ENCODE assay signal across 1 cellular context in the genomic region with DNA sequence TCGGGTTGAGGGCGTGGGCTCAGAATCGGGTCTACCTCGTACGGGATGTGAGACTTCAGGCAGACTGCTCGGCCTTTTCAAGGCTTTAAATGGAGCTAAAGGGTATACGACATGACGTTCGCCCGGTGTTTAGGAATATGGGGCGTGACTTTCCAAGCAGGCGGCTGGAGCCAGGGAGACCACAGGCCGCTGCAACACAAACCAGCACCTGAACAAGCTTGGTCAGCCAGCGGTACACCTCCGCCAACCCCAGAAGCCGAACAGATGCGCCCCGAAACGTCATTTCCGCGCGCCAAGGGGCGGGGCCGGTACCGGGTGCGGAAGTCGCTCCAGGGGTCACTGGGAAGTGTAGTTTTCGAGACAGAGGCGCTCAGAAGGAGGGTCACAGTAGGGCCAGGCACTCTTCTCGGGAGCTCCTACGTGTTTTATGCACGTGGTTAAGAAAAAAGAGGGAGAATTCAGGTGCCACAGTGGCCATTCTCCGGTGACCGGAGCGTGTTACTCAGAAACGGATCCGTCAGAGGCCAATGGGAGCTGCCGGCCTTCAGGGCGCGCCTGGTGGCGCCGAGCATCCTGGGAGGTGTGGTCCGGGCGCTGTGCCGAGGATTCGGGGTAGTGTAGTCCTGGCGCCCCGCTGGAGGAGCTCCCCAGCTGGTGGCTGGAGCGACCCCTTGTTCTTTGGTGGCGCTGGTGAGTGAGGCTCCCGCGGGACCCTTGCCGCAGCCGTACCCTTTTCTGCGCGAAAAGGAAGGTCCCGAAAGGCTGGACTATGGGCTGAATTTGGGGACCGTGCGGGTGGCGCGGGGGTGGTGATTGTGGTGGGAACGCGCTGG.
TF ChIP-seq lines count a peak whose summit lies in the region.

A gene (plus strand): TSS at position 613 of the 833 bp plus-strand sequence. CDS start 17,160 bp downstream, outside the sequence.

TF ChIP-seq in HepG2, 621 proteins besides CTCF, POLR2A, EP300 and RAD21 (continued from another document and continues in another):
- TF ChIP-seq, protein P1, sequence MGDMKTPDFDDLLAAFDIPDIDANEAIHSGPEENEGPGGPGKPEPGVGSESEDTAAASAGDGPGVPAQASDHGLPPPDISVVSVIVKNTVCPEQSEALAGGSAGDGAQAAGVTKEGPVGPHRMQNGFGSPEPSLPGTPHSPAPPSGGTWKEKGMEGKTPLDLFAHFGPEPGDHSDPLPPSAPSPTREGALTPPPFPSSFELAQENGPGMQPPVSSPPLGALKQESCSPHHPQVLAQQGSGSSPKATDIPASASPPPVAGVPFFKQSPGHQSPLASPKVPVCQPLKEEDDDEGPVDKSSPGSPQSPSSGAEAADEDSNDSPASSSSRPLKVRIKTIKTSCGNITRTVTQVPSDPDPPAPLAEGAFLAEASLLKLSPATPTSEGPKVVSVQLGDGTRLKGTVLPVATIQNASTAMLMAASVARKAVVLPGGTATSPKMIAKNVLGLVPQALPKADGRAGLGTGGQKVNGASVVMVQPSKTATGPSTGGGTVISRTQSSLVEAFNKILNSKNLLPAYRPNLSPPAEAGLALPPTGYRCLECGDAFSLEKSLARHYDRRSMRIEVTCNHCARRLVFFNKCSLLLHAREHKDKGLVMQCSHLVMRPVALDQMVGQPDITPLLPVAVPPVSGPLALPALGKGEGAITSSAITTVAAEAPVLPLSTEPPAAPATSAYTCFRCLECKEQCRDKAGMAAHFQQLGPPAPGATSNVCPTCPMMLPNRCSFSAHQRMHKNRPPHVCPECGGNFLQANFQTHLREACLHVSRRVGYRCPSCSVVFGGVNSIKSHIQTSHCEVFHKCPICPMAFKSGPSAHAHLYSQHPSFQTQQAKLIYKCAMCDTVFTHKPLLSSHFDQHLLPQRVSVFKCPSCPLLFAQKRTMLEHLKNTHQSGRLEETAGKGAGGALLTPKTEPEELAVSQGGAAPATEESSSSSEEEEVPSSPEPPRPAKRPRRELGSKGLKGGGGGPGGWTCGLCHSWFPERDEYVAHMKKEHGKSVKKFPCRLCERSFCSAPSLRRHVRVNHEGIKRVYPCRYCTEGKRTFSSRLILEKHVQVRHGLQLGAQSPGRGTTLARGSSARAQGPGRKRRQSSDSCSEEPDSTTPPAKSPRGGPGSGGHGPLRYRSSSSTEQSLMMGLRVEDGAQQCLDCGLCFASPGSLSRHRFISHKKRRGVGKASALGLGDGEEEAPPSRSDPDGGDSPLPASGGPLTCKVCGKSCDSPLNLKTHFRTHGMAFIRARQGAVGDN (CRISPR knock-in tag; IDR thresholded peaks at IDR 0.05) = peak; percentile 92
- TF ChIP-seq ZNF382 (CRISPR knock-in tag; IDR thresholded peaks at IDR 0.05; ENCODE audit: borderline replicate concordance) = no peak
- TF ChIP-seq ZNF282 (IDR thresholded peaks at IDR 0.05; ENCODE audit: partially characterized antibody) = no peak
- TF ChIP-seq, protein P2, sequence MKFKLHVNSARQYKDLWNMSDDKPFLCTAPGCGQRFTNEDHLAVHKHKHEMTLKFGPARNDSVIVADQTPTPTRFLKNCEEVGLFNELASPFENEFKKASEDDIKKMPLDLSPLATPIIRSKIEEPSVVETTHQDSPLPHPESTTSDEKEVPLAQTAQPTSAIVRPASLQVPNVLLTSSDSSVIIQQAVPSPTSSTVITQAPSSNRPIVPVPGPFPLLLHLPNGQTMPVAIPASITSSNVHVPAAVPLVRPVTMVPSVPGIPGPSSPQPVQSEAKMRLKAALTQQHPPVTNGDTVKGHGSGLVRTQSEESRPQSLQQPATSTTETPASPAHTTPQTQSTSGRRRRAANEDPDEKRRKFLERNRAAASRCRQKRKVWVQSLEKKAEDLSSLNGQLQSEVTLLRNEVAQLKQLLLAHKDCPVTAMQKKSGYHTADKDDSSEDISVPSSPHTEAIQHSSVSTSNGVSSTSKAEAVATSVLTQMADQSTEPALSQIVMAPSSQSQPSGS (CRISPR knock-in tag; IDR thresholded peaks at IDR 0.05) = peak; percentile 75
- TF ChIP-seq ZNF788 (CRISPR knock-in tag; IDR thresholded peaks at IDR 0.05; ENCODE audit: borderline replicate concordance) = peak; percentile 88
- peak; percentile 94 for TF ChIP-seq PHF8 (CRISPR knock-in tag; IDR thresholded peaks at IDR 0.05)
- peak; percentile 95; the same call in 1 of the 2 replicates for TF ChIP-seq NFKB2 (CRISPR knock-in tag; IDR thresholded peaks at IDR 0.05; ENCODE audit: borderline replicate concordance)
- peak; percentile 93 for TF ChIP-seq TBX2 (CRISPR knock-in tag; IDR thresholded peaks at IDR 0.05; ENCODE audit: borderline replicate concordance)
- TF ChIP-seq, protein P3, sequence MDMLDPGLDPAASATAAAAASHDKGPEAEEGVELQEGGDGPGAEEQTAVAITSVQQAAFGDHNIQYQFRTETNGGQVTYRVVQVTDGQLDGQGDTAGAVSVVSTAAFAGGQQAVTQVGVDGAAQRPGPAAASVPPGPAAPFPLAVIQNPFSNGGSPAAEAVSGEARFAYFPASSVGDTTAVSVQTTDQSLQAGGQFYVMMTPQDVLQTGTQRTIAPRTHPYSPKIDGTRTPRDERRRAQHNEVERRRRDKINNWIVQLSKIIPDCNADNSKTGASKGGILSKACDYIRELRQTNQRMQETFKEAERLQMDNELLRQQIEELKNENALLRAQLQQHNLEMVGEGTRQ (IDR thresholded peaks at IDR 0.05; ENCODE audit: low read depth, low read length) = no peak
- TF ChIP-seq, protein P3 (CRISPR knock-in tag; IDR thresholded peaks at IDR 0.05; ENCODE audit: borderline replicate concordance) = peak; percentile 46; the same call in 1 of the 2 replicates
- TF ChIP-seq, protein P4, sequence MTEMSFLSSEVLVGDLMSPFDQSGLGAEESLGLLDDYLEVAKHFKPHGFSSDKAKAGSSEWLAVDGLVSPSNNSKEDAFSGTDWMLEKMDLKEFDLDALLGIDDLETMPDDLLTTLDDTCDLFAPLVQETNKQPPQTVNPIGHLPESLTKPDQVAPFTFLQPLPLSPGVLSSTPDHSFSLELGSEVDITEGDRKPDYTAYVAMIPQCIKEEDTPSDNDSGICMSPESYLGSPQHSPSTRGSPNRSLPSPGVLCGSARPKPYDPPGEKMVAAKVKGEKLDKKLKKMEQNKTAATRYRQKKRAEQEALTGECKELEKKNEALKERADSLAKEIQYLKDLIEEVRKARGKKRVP (CRISPR knock-in tag; IDR thresholded peaks at IDR 0.05) = 0 out of 4 replicates have a peak, but pooled peaks of 1 of the 2 experiments have one; percentile 27
- TF ChIP-seq ZNF264 (CRISPR knock-in tag; IDR thresholded peaks at IDR 0.05) = peak; percentile 88; the same call in 1 of the 2 replicates
- 0 out of 2 replicates have a peak, but pooled peaks have one; percentile 81 for TF ChIP-seq SETDB1 (CRISPR knock-in tag; IDR thresholded peaks at IDR 0.05; ENCODE audit: borderline replicate concordance)
- no peak for TF ChIP-seq BCL6 (CRISPR knock-in tag; IDR thresholded peaks at IDR 0.05)
- no peak for TF ChIP-seq NCOA5 (CRISPR knock-in tag; IDR thresholded peaks at IDR 0.05)
- TF ChIP-seq ZNF713 (CRISPR knock-in tag; IDR thresholded peaks at IDR 0.05) = peak; percentile 90; the same call in 1 of the 2 replicates
- peak; percentile 98 for TF ChIP-seq FOXC1 (CRISPR knock-in tag; IDR thresholded peaks at IDR 0.05; ENCODE audit: borderline replicate concordance)
- peak; percentile 91 for TF ChIP-seq KLF15 (CRISPR knock-in tag; IDR thresholded peaks at IDR 0.05; ENCODE audit: borderline replicate concordance)
- TF ChIP-seq, protein P5, sequence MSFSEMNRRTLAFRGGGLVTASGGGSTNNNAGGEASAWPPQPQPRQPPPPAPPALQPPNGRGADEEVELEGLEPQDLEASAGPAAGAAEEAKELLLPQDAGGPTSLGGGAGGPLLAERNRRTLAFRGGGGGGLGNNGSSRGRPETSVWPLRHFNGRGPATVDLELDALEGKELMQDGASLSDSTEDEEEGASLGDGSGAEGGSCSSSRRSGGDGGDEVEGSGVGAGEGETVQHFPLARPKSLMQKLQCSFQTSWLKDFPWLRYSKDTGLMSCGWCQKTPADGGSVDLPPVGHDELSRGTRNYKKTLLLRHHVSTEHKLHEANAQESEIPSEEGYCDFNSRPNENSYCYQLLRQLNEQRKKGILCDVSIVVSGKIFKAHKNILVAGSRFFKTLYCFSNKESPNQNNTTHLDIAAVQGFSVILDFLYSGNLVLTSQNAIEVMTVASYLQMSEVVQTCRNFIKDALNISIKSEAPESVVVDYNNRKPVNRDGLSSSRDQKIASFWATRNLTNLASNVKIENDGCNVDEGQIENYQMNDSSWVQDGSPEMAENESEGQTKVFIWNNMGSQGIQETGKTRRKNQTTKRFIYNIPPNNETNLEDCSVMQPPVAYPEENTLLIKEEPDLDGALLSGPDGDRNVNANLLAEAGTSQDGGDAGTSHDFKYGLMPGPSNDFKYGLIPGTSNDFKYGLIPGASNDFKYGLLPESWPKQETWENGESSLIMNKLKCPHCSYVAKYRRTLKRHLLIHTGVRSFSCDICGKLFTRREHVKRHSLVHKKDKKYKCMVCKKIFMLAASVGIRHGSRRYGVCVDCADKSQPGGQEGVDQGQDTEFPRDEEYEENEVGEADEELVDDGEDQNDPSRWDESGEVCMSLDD (CRISPR knock-in tag; IDR thresholded peaks at IDR 0.05; ENCODE audit: borderline replicate concordance) = peak; percentile 88
- no peak for TF ChIP-seq FOXA1 (IDR thresholded peaks at IDR 0.05)
- no peak; the same call in 1 of the 2 replicates for TF ChIP-seq FOXA1 (CRISPR knock-in tag; IDR thresholded peaks at IDR 0.05)
- TF ChIP-seq ZMYM3 (CRISPR knock-in tag; IDR thresholded peaks at IDR 0.05) = no peak; the same call in 1 of the 2 replicates
- TF ChIP-seq ZNF761 (CRISPR knock-in tag; conservative IDR thresholded peaks at IDR 0.05) = peak; percentile 97
- TF ChIP-seq HOXA5 (CRISPR knock-in tag; IDR thresholded peaks at IDR 0.05) = peak; percentile 93
- no peak for TF ChIP-seq IKZF4 (CRISPR knock-in tag; IDR thresholded peaks at IDR 0.05; ENCODE audit: borderline replicate concordance, low read depth, not compliant biosample characterization)
- no peak for TF ChIP-seq SRSF4 (IDR thresholded peaks at IDR 0.05; ENCODE audit: low read depth, low read length, poor library complexity, severe bottlenecking)
- TF ChIP-seq, protein P6, sequence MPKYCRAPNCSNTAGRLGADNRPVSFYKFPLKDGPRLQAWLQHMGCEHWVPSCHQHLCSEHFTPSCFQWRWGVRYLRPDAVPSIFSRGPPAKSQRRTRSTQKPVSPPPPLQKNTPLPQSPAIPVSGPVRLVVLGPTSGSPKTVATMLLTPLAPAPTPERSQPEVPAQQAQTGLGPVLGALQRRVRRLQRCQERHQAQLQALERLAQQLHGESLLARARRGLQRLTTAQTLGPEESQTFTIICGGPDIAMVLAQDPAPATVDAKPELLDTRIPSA (CRISPR knock-in tag; IDR thresholded peaks at IDR 0.05; ENCODE audit: borderline replicate concordance) = peak; percentile 19; the same call in 1 of the 2 replicates
- peak; percentile 69 for TF ChIP-seq SRSF1 (optimal IDR thresholded peaks at IDR 0.05; ENCODE audit: low read depth, low read length)
- peak; percentile 75; the same call in 1 of the 2 replicates for TF ChIP-seq KDM5B (CRISPR knock-in tag; IDR thresholded peaks at IDR 0.05; ENCODE audit: borderline replicate concordance)
- TF ChIP-seq, protein P7, sequence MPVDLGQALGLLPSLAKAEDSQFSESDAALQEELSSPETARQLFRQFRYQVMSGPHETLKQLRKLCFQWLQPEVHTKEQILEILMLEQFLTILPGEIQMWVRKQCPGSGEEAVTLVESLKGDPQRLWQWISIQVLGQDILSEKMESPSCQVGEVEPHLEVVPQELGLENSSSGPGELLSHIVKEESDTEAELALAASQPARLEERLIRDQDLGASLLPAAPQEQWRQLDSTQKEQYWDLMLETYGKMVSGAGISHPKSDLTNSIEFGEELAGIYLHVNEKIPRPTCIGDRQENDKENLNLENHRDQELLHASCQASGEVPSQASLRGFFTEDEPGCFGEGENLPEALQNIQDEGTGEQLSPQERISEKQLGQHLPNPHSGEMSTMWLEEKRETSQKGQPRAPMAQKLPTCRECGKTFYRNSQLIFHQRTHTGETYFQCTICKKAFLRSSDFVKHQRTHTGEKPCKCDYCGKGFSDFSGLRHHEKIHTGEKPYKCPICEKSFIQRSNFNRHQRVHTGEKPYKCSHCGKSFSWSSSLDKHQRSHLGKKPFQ (CRISPR knock-in tag; IDR thresholded peaks at IDR 0.05; ENCODE audit: insufficient replicate concordance) = peak; percentile 85
- no peak for TF ChIP-seq NFRKB (IDR thresholded peaks at IDR 0.05)
- TF ChIP-seq, protein P8, sequence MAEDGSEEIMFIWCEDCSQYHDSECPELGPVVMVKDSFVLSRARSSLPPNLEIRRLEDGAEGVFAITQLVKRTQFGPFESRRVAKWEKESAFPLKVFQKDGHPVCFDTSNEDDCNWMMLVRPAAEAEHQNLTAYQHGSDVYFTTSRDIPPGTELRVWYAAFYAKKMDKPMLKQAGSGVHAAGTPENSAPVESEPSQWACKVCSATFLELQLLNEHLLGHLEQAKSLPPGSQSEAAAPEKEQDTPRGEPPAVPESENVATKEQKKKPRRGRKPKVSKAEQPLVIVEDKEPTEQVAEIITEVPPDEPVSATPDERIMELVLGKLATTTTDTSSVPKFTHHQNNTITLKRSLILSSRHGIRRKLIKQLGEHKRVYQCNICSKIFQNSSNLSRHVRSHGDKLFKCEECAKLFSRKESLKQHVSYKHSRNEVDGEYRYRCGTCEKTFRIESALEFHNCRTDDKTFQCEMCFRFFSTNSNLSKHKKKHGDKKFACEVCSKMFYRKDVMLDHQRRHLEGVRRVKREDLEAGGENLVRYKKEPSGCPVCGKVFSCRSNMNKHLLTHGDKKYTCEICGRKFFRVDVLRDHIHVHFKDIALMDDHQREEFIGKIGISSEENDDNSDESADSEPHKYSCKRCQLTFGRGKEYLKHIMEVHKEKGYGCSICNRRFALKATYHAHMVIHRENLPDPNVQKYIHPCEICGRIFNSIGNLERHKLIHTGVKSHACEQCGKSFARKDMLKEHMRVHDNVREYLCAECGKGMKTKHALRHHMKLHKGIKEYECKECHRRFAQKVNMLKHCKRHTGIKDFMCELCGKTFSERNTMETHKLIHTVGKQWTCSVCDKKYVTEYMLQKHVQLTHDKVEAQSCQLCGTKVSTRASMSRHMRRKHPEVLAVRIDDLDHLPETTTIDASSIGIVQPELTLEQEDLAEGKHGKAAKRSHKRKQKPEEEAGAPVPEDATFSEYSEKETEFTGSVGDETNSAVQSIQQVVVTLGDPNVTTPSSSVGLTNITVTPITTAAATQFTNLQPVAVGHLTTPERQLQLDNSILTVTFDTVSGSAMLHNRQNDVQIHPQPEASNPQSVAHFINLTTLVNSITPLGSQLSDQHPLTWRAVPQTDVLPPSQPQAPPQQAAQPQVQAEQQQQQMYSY (CRISPR knock-in tag; IDR thresholded peaks at IDR 0.05) = peak; percentile 70; the same call in 1 of the 2 replicates
- TF ChIP-seq ATF7-NPFF (CRISPR knock-in tag; IDR thresholded peaks at IDR 0.05; ENCODE audit: low read depth) = peak; percentile 84
- peak; percentile 93 for TF ChIP-seq ELF4 (CRISPR knock-in tag; IDR thresholded peaks at IDR 0.05; ENCODE audit: borderline replicate concordance)
- TF ChIP-seq REL (CRISPR knock-in tag; conservative IDR thresholded peaks at IDR 0.05) = no peak
- TF ChIP-seq ZNF766 (CRISPR knock-in tag; IDR thresholded peaks at IDR 0.05; ENCODE audit: borderline replicate concordance) = peak; percentile 56; the same call in 1 of the 2 replicates
- peak; percentile 57; the same call in 1 of the 2 replicates for TF ChIP-seq FOSL2 (CRISPR knock-in tag; IDR thresholded peaks at IDR 0.05)
- peak; percentile 46; the same call in 1 of the 2 replicates for TF ChIP-seq ONECUT2 (CRISPR knock-in tag; IDR thresholded peaks at IDR 0.05)
- peak; percentile 77 for TF ChIP-seq NFKBIZ (CRISPR knock-in tag; IDR thresholded peaks at IDR 0.05)
- TF ChIP-seq GATA4 (IDR thresholded peaks at IDR 0.05; ENCODE audit: borderline replicate concordance, low read depth) = peak; percentile 77
- peak; percentile 99 for TF ChIP-seq NCOA1 (CRISPR knock-in tag; IDR thresholded peaks at IDR 0.05)
